ENCODE assay signal across 8 cellular contexts in the genomic region with DNA sequence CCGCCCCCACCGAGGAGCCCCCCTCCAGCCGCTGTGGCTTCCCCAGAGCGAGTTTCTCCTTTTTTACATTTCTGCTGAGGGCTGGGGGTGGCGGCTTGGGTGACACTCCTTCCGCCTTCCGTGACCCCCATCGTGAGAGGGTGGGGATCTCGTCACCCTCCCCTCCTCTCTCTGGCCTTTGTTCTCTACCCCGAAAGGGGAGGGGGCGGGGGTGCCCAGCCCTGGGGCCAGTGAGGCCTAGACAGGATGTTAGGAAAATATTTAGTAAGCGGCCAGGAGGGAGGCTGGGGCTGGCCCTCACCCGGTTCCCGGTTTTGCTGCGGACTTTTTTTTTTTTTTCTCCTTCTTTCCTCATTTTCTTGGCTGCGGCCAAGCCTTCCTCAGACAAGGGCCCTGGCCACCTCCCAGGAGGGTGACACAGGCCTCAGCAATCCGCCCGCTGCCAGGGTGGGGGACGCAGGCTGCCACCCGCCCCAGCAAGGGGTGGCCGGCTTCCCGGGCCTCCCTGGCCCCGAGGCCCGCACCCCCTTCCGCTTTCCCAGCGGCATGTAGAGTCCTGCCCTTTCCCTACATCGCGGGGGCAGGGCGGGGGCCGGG. TPM values are rescaled to one million over a fixed set of nuclear protein-coding genes. Genes with fewer than 3 reads are reported as not detected.
DNase-seq lines count a peak whose midpoint lies in the region; ATAC-seq and TF ChIP-seq lines count a peak whose summit lies in the region.

No MANE protein-coding gene starts in this region.

- H3K27ac ChIP-seq in hepatocyte = peak overlapping the region; percentile 98
- H3K27ac ChIP-seq in rectal smooth muscle tissue (ENCODE audit: low read depth, low read length) = peak overlapping the region; percentile 100

- H2AFZ ChIP-seq in hepatocyte = no peak overlapping the region

- no peak for TF ChIP-seq CTCF in hepatocyte (IDR thresholded peaks at IDR 0.05; ENCODE audit: poor library complexity)

- 15% methylated on average over 20 of the region's 30 CpGs for WGBS in hepatocyte (ENCODE audit: low lambda C conversion rate, missing lambda C conversion rate)

- in situ Hi-C loops in SK-MEL-5 (cut with HindIII; ENCODE audit: low pct_unique_long_range_greater_than_20kb, low sequenced_read_pairs) = no loop called here

- no peaks in the 10 kb centered on the region for H3K9me3 ChIP-seq in hepatocyte (ENCODE audit: low read depth)

- H3K4me1 ChIP-seq in hepatocyte (ENCODE audit: insufficient read depth) (peaks cover 38% of the 10 kb centered on the region), rectal smooth muscle tissue (ENCODE audit: control insufficient read depth, insufficient read depth, low read length) (peaks cover 31% of the 10 kb centered on the region)

- H3K9ac ChIP-seq in rectal smooth muscle tissue (ENCODE audit: low read length) = peak overlapping the region; percentile 86

- H3K4me3 ChIP-seq in hepatocyte (peak overlapping the region; percentile 98), rectal smooth muscle tissue (ENCODE audit: low read length) (peak overlapping the region; percentile 77)

- H3K27me3 ChIP-seq in hepatocyte (no peaks in the 10 kb centered on the region), rectal smooth muscle tissue (ENCODE audit: control insufficient read depth, insufficient read depth, low read length) (no peaks in the 10 kb centered on the region)

- peak overlapping the region; percentile 91 for H3K4me2 ChIP-seq in hepatocyte

- no peaks in the 10 kb centered on the region for H3K9me2 ChIP-seq in hepatocyte (replicated peaks; ENCODE audit: insufficient read depth)

- no peak for ATAC-seq in HG02840 (IDR thresholded peaks at IDR 0.05; ENCODE audit: low FRiP score, unreplicated experiment)

- H3K79me2 ChIP-seq in hepatocyte = peaks cover 67% of the 10 kb centered on the region

- peaks cover 37% of the 10 kb centered on the region for H4K20me1 ChIP-seq in hepatocyte (ENCODE audit: insufficient read depth, poor library complexity, severe bottlenecking)

- DNase-seq in DMS 273 (lab: John Stamatoyannopoulos, UW; ENCODE audit: unreplicated experiment) (peak; percentile 77), DMS 273 treated with DMSO at 0.1 percent for 48 hours (lab: John Stamatoyannopoulos, UW) (no peak), SK-MEL-5 (ENCODE audit: low read depth, low spot score) (peak; percentile 59), astrocyte of the hippocampus (ENCODE audit: low read depth, low spot score) (peak; percentile 97), hepatocyte (ENCODE audit: low spot score) (peak; percentile 85), DMS114 treated with DMSO at 0.1 percent for 48 hours (lab: John Stamatoyannopoulos, UW; ENCODE audit: unreplicated experiment) (no peak)

- H3K36me3 ChIP-seq in hepatocyte (replicated peaks; ENCODE audit: insufficient read depth, low read depth) = no peaks in the 10 kb centered on the region
- H3K36me3 ChIP-seq in rectal smooth muscle tissue (ENCODE audit: control insufficient read depth, insufficient read depth, low read length) = peaks cover 28% of the 10 kb centered on the region

RNA-seq across cellular contexts. Expression of gene MIDN, which starts 3.9 kb away (rescaled TPM):
- 4.6 and 8.8 TPM in 2 replicates for total RNA-seq in SK-MEL-5 (2014; rRNA removed; shearing (Covaris generic))
- polyA plus RNA-seq in SK-MEL-5 (2015; cell fraction: cytosol; rRNA removed) = 59.8 and 82.0 TPM in 2 replicates
- 118 and 124 TPM in 2 replicates for polyA plus RNA-seq in SK-MEL-5 (2015; cell fraction: nucleus; rRNA removed)
- total RNA-seq in hepatocyte = 28.7 and 30.1 TPM in 2 replicates
- polyA plus RNA-seq in hepatocyte = 94.6 and 98.4 TPM in 2 replicates

RNA-seq across cellular contexts. Expression of gene ATP5F1D, which starts 10.8 kb away (rescaled TPM):
- 30.3 and 36.6 TPM in 2 replicates for total RNA-seq in SK-MEL-5 (2014; rRNA removed; shearing (Covaris generic))
- polyA plus RNA-seq in SK-MEL-5 (2015; cell fraction: cytosol; rRNA removed) = 354 and 362 TPM in 2 replicates
- polyA plus RNA-seq in SK-MEL-5 (2015; cell fraction: nucleus; rRNA removed) = 82.5 and 99.9 TPM in 2 replicates
- total RNA-seq in hepatocyte = 54.0 and 64.1 TPM in 2 replicates
- polyA plus RNA-seq in hepatocyte = 291 and 297 TPM in 2 replicates

RNA-seq across cellular contexts. Expression of gene CBARP, which starts 14.5 kb away (rescaled TPM):
- total RNA-seq in SK-MEL-5 (2014; rRNA removed; shearing (Covaris generic)) = 2.3 and 3.7 TPM in 2 replicates
- polyA plus RNA-seq in SK-MEL-5 (2015; cell fraction: cytosol; rRNA removed) = 11.9 and 12.8 TPM in 2 replicates
- 27.7 and 33.6 TPM in 2 replicates for polyA plus RNA-seq in SK-MEL-5 (2015; cell fraction: nucleus; rRNA removed)
- 1.1 and 4.2 TPM in 2 replicates for total RNA-seq in hepatocyte
- polyA plus RNA-seq in hepatocyte = 7.1 and 10.7 TPM in 2 replicates

RNA-seq across cellular contexts. Expression of gene CIRBP, which starts 16.8 kb away (rescaled TPM):
- total RNA-seq in SK-MEL-5 (2014; rRNA removed; shearing (Covaris generic)) = 93.9 and 95.0 TPM in 2 replicates
- 126 and 167 TPM in 2 replicates for polyA plus RNA-seq in SK-MEL-5 (2015; cell fraction: cytosol; rRNA removed)
- 705 and 795 TPM in 2 replicates for polyA plus RNA-seq in SK-MEL-5 (2015; cell fraction: nucleus; rRNA removed)
- 212 and 361 TPM in 2 replicates for total RNA-seq in hepatocyte
- 202 and 261 TPM in 2 replicates for polyA plus RNA-seq in hepatocyte

RNA-seq across cellular contexts. Expression of gene FAM174C, which starts 23.0 kb away (rescaled TPM):
- 81.1 and 89.7 TPM in 2 replicates for total RNA-seq in SK-MEL-5 (2014; rRNA removed; shearing (Covaris generic))
- 217 and 296 TPM in 2 replicates for polyA plus RNA-seq in SK-MEL-5 (2015; cell fraction: cytosol; rRNA removed)
- 35.9 and 85.1 TPM in 2 replicates for polyA plus RNA-seq in SK-MEL-5 (2015; cell fraction: nucleus; rRNA removed)
- 25.5 TPM in 2 replicates for total RNA-seq in hepatocyte
- 79.9 and 89.5 TPM in 2 replicates for polyA plus RNA-seq in hepatocyte

Comparison
In these comparisons a context has a peak if more than half of its experiments do, and no peak if none do; other contexts are left out.
1. DNase-seq: peak in DMS 273 (single experiment), SK-MEL-5 (single experiment), astrocyte of the hippocampus (single experiment) and hepatocyte (single experiment); none in DMS 273 treated with DMSO at 0.1 percent for 48 hours (single experiment) and DMS114 treated with DMSO at 0.1 percent for 48 hours (single experiment).